In the genomic region with DNA sequence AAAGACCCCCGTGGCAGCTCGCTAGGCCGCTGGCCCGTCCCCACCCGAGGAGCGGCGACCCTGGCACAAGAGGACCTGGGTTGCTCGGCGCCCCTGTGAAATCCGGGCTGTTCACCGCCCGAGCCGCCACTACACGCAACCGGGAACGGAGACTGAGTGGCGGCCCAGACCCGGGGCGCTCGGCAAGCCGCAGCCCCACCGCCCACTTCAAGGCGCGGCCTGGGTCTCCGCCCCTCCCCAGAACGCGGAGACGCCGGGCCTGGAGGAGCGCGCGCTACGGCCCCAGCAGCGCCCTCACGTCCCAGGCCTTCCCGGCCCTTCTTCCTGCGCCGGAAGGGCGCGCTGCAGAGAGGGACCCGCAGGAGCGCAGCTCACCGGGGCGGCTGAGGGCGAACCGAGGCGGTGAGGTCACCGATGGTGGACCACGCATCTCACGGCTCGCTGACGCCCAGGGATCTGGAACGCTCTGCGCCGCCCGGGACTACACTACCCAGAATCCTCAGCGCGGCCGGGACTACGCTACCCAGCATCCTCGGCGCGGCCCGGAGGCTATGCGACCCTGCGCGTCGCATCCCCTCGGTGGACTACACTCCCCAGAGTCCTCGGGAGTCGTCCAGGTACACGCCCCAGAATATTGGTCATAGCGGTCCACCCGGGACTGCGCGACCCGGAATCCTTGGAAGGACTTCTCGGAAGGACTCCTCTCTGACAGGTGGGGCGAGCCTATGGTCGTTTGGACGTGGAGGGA, we compare ENCODE assay signal across 8 cellular contexts. TPM values are rescaled to one million over a fixed set of nuclear protein-coding genes. Genes with fewer than 3 reads are reported as not detected.
A peak's percentile ranks its signal among the peaks of the same experiment; 100 is the strongest.
DNase-seq lines count a peak whose midpoint lies in the region; ATAC-seq, FAIRE-seq and TF ChIP-seq lines count a peak whose summit lies in the region.

ZNF337 (minus strand) TSS at position 470 of the 748 bp plus-strand sequence. CDS start 10,436 bp downstream, outside the sequence.

- peaks cover 6% of the 10 kb centered on the region; the same call in 1 of the 2 replicates for H3K9me3 ChIP-seq in Loucy (ENCODE audit: insufficient read depth, low read depth, low read length)

- no peak for TF ChIP-seq CTCF in Loucy (conservative IDR thresholded peaks at IDR 0.05; ENCODE audit: low read length)
- TF ChIP-seq CTCF in fibroblast of pulmonary artery (IDR thresholded peaks at IDR 0.05; ENCODE audit: low read length, missing control alignments): no peak

- H3K27me3 Mint-ChIP-seq in natural killer cell treated with Interleukin-12 subunit alpha and Interleukin-12 subunit beta and Interleukin-15 and Interleukin-18, amount 100 ng/mL, for 72 hours: no peaks in the 10 kb centered on the region

- DNase-seq in ELR (ENCODE audit: low read depth): peak; percentile 97
- peak; percentile 94 for DNase-seq in H54 (ENCODE audit: insufficient read length, low spot score)
- DNase-seq in activated T-helper 9 cell treated with anti-CD3 and anti-CD28 coated beads, Interleukin-2, amount 50 U/mL, for 16 hours (ENCODE audit: low read depth): peak; percentile 90
- peak; percentile 96 for DNase-seq in fibroblast of pulmonary artery (ENCODE audit: low read depth)
- DNase-seq in natural killer cell treated with Interleukin-12 subunit alpha and Interleukin-12 subunit beta and Interleukin-15 and Interleukin-18, amount 100 ng/mL, for 72 hours (ENCODE audit: low spot score): peak; percentile 96
- DNase-seq in stimulated activated naive CD8-positive, alpha-beta T cell treated with anti-CD3 and anti-CD28 coated beads, Interleukin-15, Interleukin-2, amounts not matched to agents 100 U/mL and 50 U/mL, for 24 hours: peak; percentile 95

- H3K4me3 Mint-ChIP-seq in natural killer cell treated with Interleukin-12 subunit alpha and Interleukin-12 subunit beta and Interleukin-15 and Interleukin-18, amount 100 ng/mL, for 72 hours: peak within 1 kb of the TSS; percentile 96

- H3K9me2 ChIP-seq in Loucy (replicated peaks; ENCODE audit: low read depth, low read length): no peaks in the 10 kb centered on the region

- H3K4me1 ChIP-seq in Loucy (ENCODE audit: insufficient read depth, low read length, poor library complexity, severe bottlenecking): peaks cover 23% of the 10 kb centered on the region

- H3K4me2 ChIP-seq in Loucy (ENCODE audit: low read depth, low read length, poor library complexity, severe bottlenecking): peak within 1 kb of the TSS; percentile 97

- TF ChIP-seq POLR2A in H54 (IDR thresholded peaks at IDR 0.05; ENCODE audit: low read depth, low read length) (peak; percentile 66), Raji (IDR thresholded peaks at IDR 0.05; ENCODE audit: insufficient read depth, low read depth, low read length) (peak; percentile 86)

- FAIRE-seq in H54 (lab: Jason Lieb, UNC): peak; percentile 93

- peak within 1 kb of the TSS; percentile 99 for H3K9ac ChIP-seq in Loucy (ENCODE audit: low read depth, low read length, poor library complexity, severe bottlenecking)

- peak within 1 kb of the TSS; percentile 84 for H3K4me3 ChIP-seq in Loucy (ENCODE audit: low read length, poor library complexity, severe bottlenecking)
- peak within 1 kb of the TSS; percentile 91 for H3K4me3 ChIP-seq in fibroblast of pulmonary artery (replicated peaks; ENCODE audit: low read depth, low read length)

- H3K27me3 ChIP-seq in Loucy (ENCODE audit: insufficient read depth, low read length, poor library complexity, severe bottlenecking): peaks cover 3% of the 10 kb centered on the region

- no peaks in the 10 kb centered on the region for H4K20me1 ChIP-seq in Loucy (ENCODE audit: insufficient read depth, low read length, poor library complexity, severe bottlenecking)

- peak within 1 kb of the TSS; percentile 95 for H2AFZ ChIP-seq in Loucy (ENCODE audit: low read length)

- 0 out of 2 replicates have a peak, but pooled peaks cover 3% of the 10 kb centered on the region for H3F3A ChIP-seq in Loucy (ENCODE audit: low read depth)

- peaks cover 20% of the 10 kb centered on the region for H3K79me2 ChIP-seq in Loucy (ENCODE audit: insufficient read depth, low read length)

- no peaks in the 10 kb centered on the region for H3K9me3 Mint-ChIP-seq in natural killer cell treated with Interleukin-12 subunit alpha and Interleukin-12 subunit beta and Interleukin-15 and Interleukin-18, amount 100 ng/mL, for 72 hours

- ATAC-seq in natural killer cell treated with Interleukin-12 subunit alpha and Interleukin-12 subunit beta and Interleukin-15 and Interleukin-18, amount 100 ng/mL, for 72 hours: peak; percentile 100
- ATAC-seq in stimulated activated naive CD8-positive, alpha-beta T cell treated with anti-CD3 and anti-CD28 coated beads, Interleukin-15, Interleukin-2, amounts not matched to agents 100 U/mL and 50 U/mL, for 24 hours: peak; percentile 100

- H3K27ac Mint-ChIP-seq in natural killer cell treated with Interleukin-12 subunit alpha and Interleukin-12 subunit beta and Interleukin-15 and Interleukin-18, amount 100 ng/mL, for 72 hours: peak within 1 kb of the TSS; percentile 78

- H3K36me3 ChIP-seq in Loucy (ENCODE audit: insufficient read depth, low read length): no peaks in the 10 kb centered on the region

- H3K4me1 Mint-ChIP-seq in natural killer cell treated with Interleukin-12 subunit alpha and Interleukin-12 subunit beta and Interleukin-15 and Interleukin-18, amount 100 ng/mL, for 72 hours (ENCODE audit: low read depth in 2 of 2): peaks cover 9 to 18% of the 10 kb centered on the region in 2 donors

- peaks cover 17% of the 10 kb centered on the region for H3K36me3 Mint-ChIP-seq in natural killer cell treated with Interleukin-12 subunit alpha and Interleukin-12 subunit beta and Interleukin-15 and Interleukin-18, amount 100 ng/mL, for 72 hours

RNA-seq across cellular contexts. Expression of gene ZNF337, which starts in this region (rescaled TPM):
- total RNA-seq in natural killer cell treated with Interleukin-12 subunit alpha and Interleukin-12 subunit beta and Interleukin-15 and Interleukin-18, amount 100 ng/mL, for 72 hours: 10 to 100 TPM; 15.3 to 21.5 TPM

Comparison
In these comparisons a context has a peak if more than half of its experiments do, and no peak if none do; other contexts are left out.
1. Peak in every context shown above with its lines: DNase-seq, ATAC-seq and H3K4me3 ChIP-seq.